8 cellular contexts compared by ENCODE assay signal in the genomic region with DNA sequence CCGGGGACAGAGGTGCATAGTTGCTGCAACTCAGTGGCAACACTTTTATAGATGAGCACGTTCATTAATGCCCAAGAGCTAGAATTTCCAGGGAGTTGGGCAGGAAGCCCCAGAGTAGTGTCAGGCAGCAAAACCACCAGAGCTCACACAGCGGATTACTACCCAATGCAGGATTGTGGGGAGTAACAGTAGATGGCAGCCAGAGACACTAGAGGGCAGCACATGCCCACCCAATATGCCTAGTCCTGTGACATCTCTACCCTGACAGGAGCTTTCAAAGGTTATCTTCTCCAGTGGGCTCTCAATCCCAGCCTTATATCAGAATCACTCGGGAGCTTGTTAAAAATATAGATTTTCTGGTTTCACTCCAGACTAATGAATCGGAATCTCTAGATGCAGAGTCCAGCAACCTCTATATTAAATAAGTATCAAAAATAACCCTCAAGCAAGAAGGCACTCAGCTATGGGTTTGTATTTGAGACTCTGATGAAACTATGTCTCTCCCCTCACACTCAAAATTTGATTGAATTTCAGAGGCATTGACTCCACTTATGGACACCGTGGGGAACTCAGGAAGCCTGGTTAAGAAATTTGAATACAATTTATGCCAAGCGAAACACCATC. TPM values are rescaled to one million over a fixed set of nuclear protein-coding genes. Genes with fewer than 3 reads are reported as not detected.
DNase-seq lines count a peak whose midpoint lies in the region; ATAC-seq lines count a peak whose summit lies in the region.

No MANE protein-coding gene starts in this region.

- DNase-seq in 8988T (peak; percentile 18), NCI-H446 treated with DMSO at 0.1 percent for 48 hours (lab: John Stamatoyannopoulos, UW) (peak; percentile 0), cerebellum (ENCODE audit: low spot score) (peak; percentile 81), left colon (peak; percentile 65 to 85)
- DNase-seq in activated CD4-positive, alpha-beta T cell treated with anti-CD3 and anti-CD28 coated beads for 1 hour, result peak; percentile 70
- DNase-seq in stimulated activated CD4-positive, alpha-beta T cell treated with anti-CD3 and anti-CD28 coated beads, Interleukin-4, amount 100 ng/mL, for 1 hour, result peak; percentile 80

- intact Hi-C loops in left colon (cut with DNase I, micrococcal nuclease), result loop anchor here in 1 of 2 donors (5.0 kb wide), 2 partner anchors 98 to 198 kb away; a partner anchor contains a TSS

- ATAC-seq in GM18502 (IDR thresholded peaks at IDR 0.05; ENCODE audit: poor library complexity, unreplicated experiment) (peak; percentile 62), HG03175 (IDR thresholded peaks at IDR 0.05; ENCODE audit: unreplicated experiment) (peak; percentile 78), left colon (peak; percentile 99)

RNA-seq across cellular contexts. Expression of a gene that starts 58.4 kb away (rescaled TPM):
- total RNA-seq in cerebellum (12.0 TPM), left colon (under 1 TPM; 0.12 to 0.22 TPM)

Comparison
In these comparisons a context has a peak if more than half of its experiments do, and no peak if none do; other contexts are left out.
1. Peak in every context shown above with its lines: DNase-seq and ATAC-seq.
2. DNase-seq: peak in every context shown above with its lines; median percentile 81 in cerebellum; 80 in stimulated activated CD4-positive, alpha-beta T cell treated with anti-CD3 and anti-CD28 coated beads, Interleukin-4, amount 100 ng/mL, for 1 hour; 75 in left colon; 70 in activated CD4-positive, alpha-beta T cell treated with anti-CD3 and anti-CD28 coated beads for 1 hour; 18 in 8988T; 0 in NCI-H446 treated with DMSO at 0.1 percent for 48 hours.
3. RNA of a gene that starts 58.4 kb away (total RNA-seq): 12.0 TPM in cerebellum (single experiment); 0.12 to 0.22 TPM in left colon; every median in the first group is over 10 times any median in the second.